Comparison of ENCODE assay signal across 14 cellular contexts in the genomic region with DNA sequence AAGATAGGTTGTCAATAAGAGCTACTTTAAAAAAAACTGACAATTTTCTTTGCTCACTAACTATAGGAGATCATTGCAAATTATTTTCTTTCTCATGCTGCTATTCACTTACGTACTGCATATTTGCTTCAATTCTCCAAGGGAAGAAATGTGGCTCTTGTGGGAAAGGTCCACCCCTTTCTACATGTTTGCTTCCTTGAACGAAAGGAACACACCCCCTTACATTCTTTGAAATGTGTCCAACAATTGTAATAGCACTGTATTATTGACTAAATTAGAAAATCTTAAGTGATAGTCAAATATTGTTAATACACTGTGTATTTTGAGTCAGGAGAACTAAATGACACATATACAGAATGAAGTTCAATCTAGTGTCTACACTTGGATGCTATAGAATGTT. TPM values are rescaled to one million over a fixed set of nuclear protein-coding genes. Genes with fewer than 3 reads are reported as not detected.
A peak's percentile ranks its signal among the peaks of the same experiment; 100 is the strongest.
DNase-seq lines count a peak whose midpoint lies in the region; ATAC-seq lines count a peak whose summit lies in the region.
"Had no signal": no experiment of that assay in that cellular context is flagged by ENCODE, and none has a peak within 500 bp of the region (broad histone marks: within the 10 kb centered on the region; RNA-seq: fewer than 3 reads in every experiment).

No MANE protein-coding gene starts in this region.

- H3K27me3 ChIP-seq in BLaER1 = no peaks in the 10 kb centered on the region

- H3K27ac Mint-ChIP-seq in naive B cell (peak overlapping the region in 5 of 6 donors; percentile 39 to 89 (median 81)), T-cell (no peak overlapping the region)
- H3K27ac Mint-ChIP-seq: activated naive CD8-positive, alpha-beta T cell treated with anti-CD3 and anti-CD28 coated beads, Interleukin-2, amount 10 ng/mL, durations not matched to agents 7 days and 5 days; endodermal cell had no signal

- H3K36me3 ChIP-seq in BLaER1 = peaks cover 18% of the 10 kb centered on the region; the same call in 1 of the 2 replicates

- DNase-seq in LoVo (ENCODE audit: low spot score) (peak; percentile 59), naive B cell (no peak), ecto neural progenitor cell (ENCODE audit: low spot score) (no peak), T-cell (no peak), cerebellar nuclear complex (lab: John Stamatoyannopoulos, UW) (no peak), GM19240 (ENCODE audit: insufficient read length, low spot score) (no peak)
- DNase-seq: activated naive CD8-positive, alpha-beta T cell treated with anti-CD3 and anti-CD28 coated beads, Interleukin-2, amount 10 ng/mL, durations not matched to agents 7 days and 5 days; endodermal cell; mucosa of descending colon; NCI-H2171 treated with DMSO at 0.1 percent for 48 hours; SIG-M5 had no signal

- peak overlapping the region; percentile 86 for H3K4me3 ChIP-seq in BLaER1
- H3K4me3 ChIP-seq: mucosa of descending colon had no signal

- peak overlapping the region; percentile 56; the same call in 1 of the 2 replicates for H3K9ac ChIP-seq in BLaER1

- CTCF ChIA-PET in T-cell (lab: Charles Lee) = no interaction called here

- H3K36me3 Mint-ChIP-seq in naive B cell (peaks cover 11 to 28% of the 10 kb centered on the region in 2 donors), T-cell (no peaks in the 10 kb centered on the region)
- H3K36me3 Mint-ChIP-seq: activated naive CD8-positive, alpha-beta T cell treated with anti-CD3 and anti-CD28 coated beads, Interleukin-2, amount 10 ng/mL, durations not matched to agents 7 days and 5 days had no signal

- peaks cover 38 to 45% (median 39%) of the 10 kb centered on the region in 3 donors for H3K4me1 Mint-ChIP-seq in naive B cell
- H3K4me1 Mint-ChIP-seq in T-cell = peaks cover 6 to 8% (median 8%) of the 10 kb centered on the region in 3 donors

- peak overlapping the region; percentile 5; the same call in 1 of the 2 replicates for H3K27ac ChIP-seq in BLaER1
- H3K27ac ChIP-seq in cingulate gyrus (ENCODE audit: low read depth, low read length) = peak overlapping the region; percentile 20
- H3K27ac ChIP-seq: VCaP had no signal

- no peaks in the 10 kb centered on the region for H3K9me3 Mint-ChIP-seq in naive B cell
- H3K9me3 Mint-ChIP-seq in T-cell = peaks cover 0 to 5% (median 0%) of the 10 kb centered on the region in 3 donors
- H3K9me3 Mint-ChIP-seq: activated naive CD8-positive, alpha-beta T cell treated with anti-CD3 and anti-CD28 coated beads, Interleukin-2, amount 10 ng/mL, durations not matched to agents 7 days and 5 days; endodermal cell had no signal

- ATAC-seq in naive B cell (ENCODE audit: low read depth in 2 of 2) (no peak), T-cell (replicated peaks in 1 of 4) (no peak)
- ATAC-seq: mucosa of descending colon had no signal

- H3K9me3 ChIP-seq in BLaER1 = no peaks in the 10 kb centered on the region
- H3K9me3 ChIP-seq: mucosa of descending colon had no signal

- H3K27me3 Mint-ChIP-seq in naive B cell (no peaks in the 10 kb centered on the region), T-cell (peaks cover 7 to 32% of the 10 kb centered on the region in 2 donors)

- POLR2A ChIA-PET in T-cell (lab: Charles Lee) = interaction anchor here in 1 of 2 donors (0.7 kb wide), 1 partner anchor 1069 kb away, joined by 3 read pairs; no protein-coding TSS in a partner anchor

- H3K4me3 Mint-ChIP-seq in naive B cell (peak overlapping the region; percentile 61 to 97 (median 82)), T-cell (no peak overlapping the region)
- H3K4me3 Mint-ChIP-seq: activated naive CD8-positive, alpha-beta T cell treated with anti-CD3 and anti-CD28 coated beads, Interleukin-2, amount 10 ng/mL, durations not matched to agents 7 days and 5 days; endodermal cell had no signal

- H3K4me2 ChIP-seq in BLaER1 = peak overlapping the region; percentile 80

- peaks cover 97% of the 10 kb centered on the region for H4K20me1 ChIP-seq in BLaER1

- peaks cover 57% of the 10 kb centered on the region for H3K4me1 ChIP-seq in BLaER1

RNA-seq across cellular contexts. Expression of a gene that starts 5.2 kb away (rescaled TPM):
- polyA plus RNA-seq in naive B cell (ENCODE audit: low read depth in 6 of 6) = 100 to 1,000 TPM; 402 to 547 (median 433) TPM
- 1 to 10 TPM; 2.5 to 9.4 (median 4.4) TPM for total RNA-seq in T-cell

Comparison
In these comparisons a context has a peak if more than half of its experiments do, and no peak if none do; other contexts are left out.
1. H3K27ac Mint-ChIP-seq: peak in naive B cell (5 of 6); none in T-cell (0 of 2).
2. H3K4me3 Mint-ChIP-seq: peak in naive B cell (8 of 8); none in T-cell (0 of 3).